ENCODE assay signal across 13 cellular contexts in genomic region chr3:126924458-126924857, GRCh38.
"Had no signal": no experiment of that assay in that cellular context is flagged by ENCODE, and none has a peak within 500 bp of the region (broad histone marks: within the 10 kb centered on the region; RNA-seq: fewer than 3 reads in every experiment).

No MANE protein-coding gene starts in this region.

- ATAC-seq: activated naive CD8-positive, alpha-beta T cell treated with anti-CD3 and anti-CD28 coated beads, Interleukin-2, amount 50 U/mL, for 24 hours; stimulated activated naive CD8-positive, alpha-beta T cell treated with anti-CD3 and anti-CD28 coated beads, Interleukin-15, Interleukin-2, amounts not matched to agents 100 U/mL and 50 U/mL, for 24 hours had no signal

- H3K9me3 ChIP-seq: right atrium auricular region, transverse colon had no signal

- DNase-seq: activated CD4-positive, alpha-beta T cell treated with anti-CD3 and anti-CD28 coated beads for 1 hour; activated CD4-positive, alpha-beta T cell treated with anti-CD3 and anti-CD28 coated beads, Interleukin-2, amount 50 U/mL, for 48 hours; activated naive CD4-positive, alpha-beta T cell treated with anti-CD3 and anti-CD28 coated beads for 36 hours; activated naive CD8-positive, alpha-beta T cell treated with anti-CD3 and anti-CD28 coated beads, Interleukin-2, amount 50 U/mL, for 24 hours; erythroblast; kidney; naive thymus-derived CD4-positive, alpha-beta T cell; small intestine; stimulated activated naive CD8-positive, alpha-beta T cell treated with anti-CD3 and anti-CD28 coated beads, Interleukin-15, Interleukin-2, amounts not matched to agents 100 U/mL and 50 U/mL, for 24 hours; T-helper 1 cell; T1000; transverse colon had no signal

- H3K4me3 ChIP-seq: right atrium auricular region, transverse colon had no signal

- H3K27me3 ChIP-seq: right atrium auricular region, transverse colon had no signal

- H3K27ac ChIP-seq: right atrium auricular region, transverse colon had no signal

- H3K36me3 ChIP-seq: right atrium auricular region, transverse colon had no signal
